ENCODE assay signal across 14 cellular contexts in genomic region chr17:37744633-37744927, GRCh38. TPM values are rescaled to one million over a fixed set of nuclear protein-coding genes. Genes with fewer than 3 reads are reported as not detected.
DNase-seq lines count a peak whose midpoint lies in the region; ATAC-seq and TF ChIP-seq lines count a peak whose summit lies in the region.
"Had no signal": no experiment of that assay in that cellular context is flagged by ENCODE, and none has a peak within 500 bp of the region (broad histone marks: within the 10 kb centered on the region; RNA-seq: fewer than 3 reads in every experiment).

No MANE protein-coding gene starts in this region.

- H3K27ac ChIP-seq in neural cell (ENCODE audit: low read length): no peak overlapping the region

- peaks cover 93% of the 10 kb centered on the region for H3K27me3 ChIP-seq in neural cell (ENCODE audit: insufficient read depth, low read depth, low read length)

- no peak overlapping the region for H3K4me2 ChIP-seq in neural cell (ENCODE audit: low read length)

- TF ChIP-seq CTCF in GM12864 (IDR thresholded peaks at IDR 0.05; ENCODE audit: low read depth, low read length, missing control alignments) (no peak), neural cell (IDR thresholded peaks at IDR 0.05; ENCODE audit: poor library complexity, severe bottlenecking) (no peak), endothelial cell (IDR thresholded peaks at IDR 0.05; ENCODE audit: unreplicated experiment) (no peak)

- no peak overlapping the region for H3K27ac Mint-ChIP-seq in effector memory CD8-positive, alpha-beta T cell
- no peak overlapping the region for H3K27ac Mint-ChIP-seq in endothelial cell (ENCODE audit: unreplicated experiment)

- peak overlapping the region; percentile 55 for H3K4me3 ChIP-seq in GM12864 (ENCODE audit: low read depth, low read length)
- peak overlapping the region; percentile 48 for H3K4me3 ChIP-seq in neural cell (ENCODE audit: low read length)

- peak overlapping the region; percentile 60 to 74 for H3K4me3 Mint-ChIP-seq in effector memory CD8-positive, alpha-beta T cell
- H3K4me3 Mint-ChIP-seq in endothelial cell (ENCODE audit: unreplicated experiment): no peak overlapping the region

- peaks cover 84 to 96% of the 10 kb centered on the region in 2 donors for H3K27me3 Mint-ChIP-seq in effector memory CD8-positive, alpha-beta T cell
- H3K27me3 Mint-ChIP-seq in endothelial cell (ENCODE audit: unreplicated experiment): peaks cover 12% of the 10 kb centered on the region

- no peak for TF ChIP-seq EP300 in neural cell (conservative IDR thresholded peaks at IDR 0.05; ENCODE audit: poor library complexity, severe bottlenecking)

- no peaks in the 10 kb centered on the region for H3K9me2 ChIP-seq in neural cell (ENCODE audit: insufficient read depth, low read length)

- H2AFZ ChIP-seq in neural cell (ENCODE audit: low read depth, low read length): no peak overlapping the region

- H3K36me3 ChIP-seq in neural cell (ENCODE audit: insufficient read depth, low read length): no peaks in the 10 kb centered on the region

- H3K9ac ChIP-seq in neural cell (ENCODE audit: low read length): no peak overlapping the region

- no peaks in the 10 kb centered on the region for H4K20me1 ChIP-seq in neural cell (ENCODE audit: insufficient read depth)

- H3K9me3 ChIP-seq in neural cell (ENCODE audit: low read length): no peaks in the 10 kb centered on the region

- H3K79me2 ChIP-seq in neural cell (replicated peaks; ENCODE audit: insufficient read depth, low read length): no peaks in the 10 kb centered on the region

- ATAC-seq in HG02840 (IDR thresholded peaks at IDR 0.05; ENCODE audit: low FRiP score, unreplicated experiment) (peak; percentile 1), HG02852 (IDR thresholded peaks at IDR 0.05; ENCODE audit: unreplicated experiment) (no peak)
- no peak for ATAC-seq in effector memory CD8-positive, alpha-beta T cell (replicated peaks)

- DNase-seq in GM12864 (ENCODE audit: low read depth): no peak
- no peak for DNase-seq in effector memory CD8-positive, alpha-beta T cell
- no peak for DNase-seq in central memory CD4-positive, alpha-beta T cell
- DNase-seq in endothelial cell (ENCODE audit: low spot score): no peak
- no peak for DNase-seq in activated CD8-positive, alpha-beta memory T cell treated with anti-CD3 and anti-CD28 coated beads, Interleukin-2, amount 50 U/mL, for 4 hours
- DNase-seq: DMS 273 treated with DMSO at 0.1 percent for 48 hours, foreskin melanocyte, NCI-H446, substantia nigra had no signal

- no peaks in the 10 kb centered on the region for H3K9me3 Mint-ChIP-seq in effector memory CD8-positive, alpha-beta T cell
- H3K9me3 Mint-ChIP-seq in endothelial cell (ENCODE audit: unreplicated experiment): no peaks in the 10 kb centered on the region

- no peak for TF ChIP-seq RAD21 in neural cell (conservative IDR thresholded peaks at IDR 0.05)

- peaks cover 8 to 19% of the 10 kb centered on the region in 2 donors for H3K4me1 Mint-ChIP-seq in effector memory CD8-positive, alpha-beta T cell (ENCODE audit: low read depth in 2 of 2)
- H3K4me1 Mint-ChIP-seq in endothelial cell (ENCODE audit: unreplicated experiment): peaks cover 5% of the 10 kb centered on the region

- no peaks in the 10 kb centered on the region for H3F3A ChIP-seq in neural cell (ENCODE audit: insufficient read depth, low read length, poor library complexity, severe bottlenecking)

- peaks cover 3% of the 10 kb centered on the region for H3K36me3 Mint-ChIP-seq in effector memory CD8-positive, alpha-beta T cell (ENCODE audit: insufficient read depth)
- H3K36me3 Mint-ChIP-seq in endothelial cell (ENCODE audit: low read depth, unreplicated experiment): no peaks in the 10 kb centered on the region

TF ChIP-seq in neural cell, 6 proteins besides CTCF, POLR2A, EP300 and RAD21:
- TF ChIP-seq MXI1 (conservative IDR thresholded peaks at IDR 0.05; ENCODE audit: poor library complexity, severe bottlenecking) (no peak), SMC3 (conservative IDR thresholded peaks at IDR 0.05; ENCODE audit: poor library complexity) (no peak), EZH2 (IDR thresholded peaks at IDR 0.05; ENCODE audit: borderline replicate concordance, insufficient read depth, low read length, poor library complexity, severe bottlenecking) (no peak), POLR2AphosphoS5 (IDR thresholded peaks at IDR 0.05) (no peak), TAF1 (IDR thresholded peaks at IDR 0.05; ENCODE audit: low read depth) (no peak)

RNA-seq across cellular contexts. Expression of gene HNF1B, which starts 0.3 kb away (rescaled TPM):
- polyA plus RNA-seq in neural cell: not detected in 2 replicates
- polyA minus RNA-seq in neural cell: not detected in 2 replicates
- 0.13 TPM for total RNA-seq in endothelial cell (ENCODE audit: unreplicated experiment)
- total RNA-seq: HT1080, skeletal muscle tissue had no signal
